2 cellular contexts compared by ENCODE assay signal in genomic region chr22:36455571-36456458, GRCh38.
TF ChIP-seq lines count a peak whose summit lies in the region.

No MANE protein-coding gene starts in this region.

TF ChIP-seq in HEK293, 187 proteins besides CTCF, POLR2A, EP300 and RAD21 (continued from another document):
- TF ChIP-seq ZSCAN4 (tag by site-specific recombination; IDR thresholded peaks at IDR 0.05) (no peak), ELK4 (IDR thresholded peaks at IDR 0.05; ENCODE audit: borderline replicate concordance, low read depth, low read length) (no peak), YY2 (tag by site-specific recombination; IDR thresholded peaks at IDR 0.05) (no peak), ZNF416 (tag by site-specific recombination; IDR thresholded peaks at IDR 0.05) (no peak), ZNF610 (tag by site-specific recombination; IDR thresholded peaks at IDR 0.05; ENCODE audit: borderline replicate concordance) (no peak), ZNF223 (tag by site-specific recombination; IDR thresholded peaks at IDR 0.05) (no peak), SP7 (tag by site-specific recombination; IDR thresholded peaks at IDR 0.05) (no peak), ZNF768 (tag by site-specific recombination; IDR thresholded peaks at IDR 0.05) (no peak), PRDM6 (tag by site-specific recombination; IDR thresholded peaks at IDR 0.05) (no peak), ZNF426 (tag by site-specific recombination; IDR thresholded peaks at IDR 0.05) (no peak), ZNF449 (tag by site-specific recombination; IDR thresholded peaks at IDR 0.05) (no peak), ZNF664 (tag by site-specific recombination; IDR thresholded peaks at IDR 0.05) (peak; percentile 99)

TF ChIP-seq in K562, 482 proteins besides CTCF, POLR2A, EP300 and RAD21 (continued from another document):
- TF ChIP-seq THAP7 (CRISPR knock-in tag; IDR thresholded peaks at IDR 0.05) = no peak
